Comparison of ENCODE assay signal across 16 cellular contexts in genomic region chr19:18206018-18206417, GRCh38. TPM values are rescaled to one million over a fixed set of nuclear protein-coding genes. Genes with fewer than 3 reads are reported as not detected.
DNase-seq lines count a peak whose midpoint lies in the region; ATAC-seq and TF ChIP-seq lines count a peak whose summit lies in the region.
"Had no signal": no experiment of that assay in that cellular context is flagged by ENCODE, and none has a peak within 500 bp of the region (broad histone marks: within the 10 kb centered on the region; RNA-seq: fewer than 3 reads in every experiment).

No MANE protein-coding gene starts in this region.

- ATAC-seq in left lung (no peak), HG03439 (IDR thresholded peaks at IDR 0.05; ENCODE audit: unreplicated experiment) (no peak), HG02938 (IDR thresholded peaks at IDR 0.05; ENCODE audit: unreplicated experiment) (no peak)
- ATAC-seq: natural killer cell treated with Interleukin-12 subunit alpha and Interleukin-12 subunit beta and Interleukin-15 and Interleukin-18, amount 100 ng/mL, for 72 hours; stimulated activated naive B cell treated with anti-CD40 and anti-IgM and Interleukin-4, amounts not matched to agents 10 μg/mL and 1 μg/mL and 100 μg/mL, for 72 hours had no signal

- H3K27me3 ChIP-seq in brain microvascular endothelial cell (replicated peaks): no peaks in the 10 kb centered on the region
- peaks cover 0 to 30% of the 10 kb centered on the region in 2 donors for H3K27me3 ChIP-seq in left lung

- no peaks in the 10 kb centered on the region for H3K36me3 ChIP-seq in brain microvascular endothelial cell (replicated peaks)
- H3K36me3 ChIP-seq in left lung: no peaks in the 10 kb centered on the region

- intact Hi-C loops in left lung (cut with DNase I): loop anchor here in 1 of 2 donors (10.0 kb wide), 1 partner anchor 49 kb away; a partner anchor contains a TSS

- H3K9me3 Mint-ChIP-seq in HFFc6: no peaks in the 10 kb centered on the region
- H3K9me3 Mint-ChIP-seq: activated T-cell treated with anti-CD3 and anti-CD28 coated beads, Interleukin-2, amount 50 U/mL, for 24 hours; CD4-positive, CD25-positive, alpha-beta regulatory T cell; natural killer cell treated with Interleukin-12 subunit alpha and Interleukin-12 subunit beta and Interleukin-15 and Interleukin-18, amount 100 ng/mL, for 72 hours; stimulated activated naive B cell treated with anti-CD40 and anti-IgM and Interleukin-4, amounts not matched to agents 10 μg/mL and 1 μg/mL and 100 μg/mL, for 72 hours had no signal

- TF ChIP-seq CTCF in HFFc6 (IDR thresholded peaks at IDR 0.05): no peak
- TF ChIP-seq CTCF in brain microvascular endothelial cell (IDR thresholded peaks at IDR 0.05; ENCODE audit: low read depth, low read length, missing control alignments): no peak
- no peak for TF ChIP-seq CTCF in left lung (IDR thresholded peaks at IDR 0.05)

- DNase-seq in HFFc6: no peak
- DNase-seq in brain microvascular endothelial cell: no peak
- DNase-seq in left lung: no peak
- no peak for DNase-seq in NCI-H69 (lab: John Stamatoyannopoulos, UW)
- DNase-seq in HuH-7 (ENCODE audit: low spot score): no peak
- DNase-seq: activated CD4-positive, CD25-positive, alpha-beta regulatory T cell; activated T-cell treated with anti-CD3 and anti-CD28 coated beads, Interleukin-2, amount 50 U/mL, for 24 hours; aorta; CD4-positive, CD25-positive, alpha-beta regulatory T cell; NCI-H1092 treated with DMSO at 0.1 percent for 48 hours; stimulated activated CD4-positive, alpha-beta T cell treated with anti-CD3 and anti-CD28 coated beads, Interleukin-1b, Interleukin-23, amount 100 ng/mL, for 48 hours; stimulated activated naive B cell treated with anti-CD40 and anti-IgM and Interleukin-4, amounts not matched to agents 10 μg/mL and 1 μg/mL and 100 μg/mL, for 72 hours had no signal

- H3K4me3 ChIP-seq in brain microvascular endothelial cell (ENCODE audit: low read depth, low read length) (no peak overlapping the region), left lung (no peak overlapping the region), skin epidermis (no peak overlapping the region)

- peaks cover 9% of the 10 kb centered on the region; the same call in 1 of the 2 replicates for H3K36me3 Mint-ChIP-seq in HFFc6 (ENCODE audit: low read depth)
- H3K36me3 Mint-ChIP-seq: CD4-positive, CD25-positive, alpha-beta regulatory T cell; natural killer cell treated with Interleukin-12 subunit alpha and Interleukin-12 subunit beta and Interleukin-15 and Interleukin-18, amount 100 ng/mL, for 72 hours had no signal

- peaks cover 5% of the 10 kb centered on the region for H3K27me3 Mint-ChIP-seq in HFFc6 (ENCODE audit: insufficient read depth)

- no peaks in the 10 kb centered on the region for H3K9me3 ChIP-seq in left lung

- peaks cover 48% of the 10 kb centered on the region for H3K4me1 Mint-ChIP-seq in HFFc6 (ENCODE audit: low read depth)

- H3K27ac ChIP-seq in brain microvascular endothelial cell: peak overlapping the region; percentile 98
- H3K27ac ChIP-seq in left lung: peak overlapping the region; percentile 90 to 98
- peak overlapping the region in 12 of 21 experiments; percentile 83 to 95 (median 89) for H3K27ac ChIP-seq in skin epidermis

- H3K4me1 ChIP-seq in left lung: peaks cover 9 to 34% of the 10 kb centered on the region in 2 donors

- in situ Hi-C loops in brain microvascular endothelial cell (cut with HindIII; ENCODE audit: low pct_ligation_motif_present, low sequenced_read_pairs): no loop called here

- H3K27ac Mint-ChIP-seq in HFFc6: peak overlapping the region; percentile 96
- H3K27ac Mint-ChIP-seq: activated T-cell treated with anti-CD3 and anti-CD28 coated beads, Interleukin-2, amount 50 U/mL, for 24 hours; natural killer cell treated with Interleukin-12 subunit alpha and Interleukin-12 subunit beta and Interleukin-15 and Interleukin-18, amount 100 ng/mL, for 72 hours had no signal

- no peak overlapping the region; the same call in 1 of the 2 replicates for H3K4me3 Mint-ChIP-seq in HFFc6
- H3K4me3 Mint-ChIP-seq: activated T-cell treated with anti-CD3 and anti-CD28 coated beads, Interleukin-2, amount 50 U/mL, for 24 hours had no signal

RNA-seq across cellular contexts. Expression of gene RAB3A, which starts 2.2 kb away (rescaled TPM):
- 1 to 10 TPM; 6.1 to 9.0 (median 7.3) TPM for total RNA-seq in HFFc6 (2021; fragmentation: NEBNext Ultra II Directional; extraction: Animal tissue kit (Norgen Biotek cat#: 25700))
- 1 to 10 TPM; 3.1 to 4.4 TPM for total RNA-seq in left lung

RNA-seq across cellular contexts. Expression of gene MPV17L2, which starts 13.0 kb away (rescaled TPM):
- 10 to 100 TPM in 5 of 6 experiments, 1 to 10 TPM in 1; 9.7 to 14.9 (median 13.1) TPM for total RNA-seq in HFFc6 (2021; fragmentation: NEBNext Ultra II Directional; extraction: Animal tissue kit (Norgen Biotek cat#: 25700))
- total RNA-seq in left lung: 10 to 100 TPM; 10.3 to 14.8 TPM

RNA-seq across cellular contexts. Expression of gene PDE4C, which starts 20.2 kb away (rescaled TPM):
- under 1 TPM in 1 of 6 experiments, not detected in 5; 0.14 TPM for total RNA-seq in HFFc6 (2021; fragmentation: NEBNext Ultra II Directional; extraction: Animal tissue kit (Norgen Biotek cat#: 25700))
- total RNA-seq in left lung: 10 to 100 TPM in 1 of 2 donors, 1 to 10 TPM in 1; 3.7 to 11.3 TPM
- total RNA-seq: CD4-positive, CD25-positive, alpha-beta regulatory T cell had no signal

RNA-seq across cellular contexts. Expression of gene IFI30, which starts 32.4 kb away (rescaled TPM):
- 1 to 10 TPM; 4.9 to 9.0 (median 6.0) TPM for total RNA-seq in HFFc6 (2021; fragmentation: NEBNext Ultra II Directional; extraction: Animal tissue kit (Norgen Biotek cat#: 25700))
- 100 to 1,000 TPM; 577 to 986 TPM for total RNA-seq in left lung

RNA-seq across cellular contexts. Expression of gene PIK3R2, which starts 53.1 kb away (rescaled TPM):
- total RNA-seq in HFFc6 (2021; fragmentation: NEBNext Ultra II Directional; extraction: Animal tissue kit (Norgen Biotek cat#: 25700)): 10 to 100 TPM; 51.9 to 66.1 (median 56.0) TPM
- total RNA-seq in left lung: 10 to 100 TPM; 34.1 to 35.3 TPM

Comparison
In these comparisons a context has a peak if more than half of its experiments do, and no peak if none do; other contexts are left out.
1. RNA of gene PDE4C, which starts 20.2 kb away (total RNA-seq): 3.7 to 11.3 TPM in left lung; 0.14 TPM in HFFc6; every median in the first group is over 4 times any median in the second.
2. Peak in every context shown above with its lines, with median percentiles within 50 percentile points of each other: H3K27ac ChIP-seq.